9 cellular contexts compared by ENCODE assay signal in the genomic region with DNA sequence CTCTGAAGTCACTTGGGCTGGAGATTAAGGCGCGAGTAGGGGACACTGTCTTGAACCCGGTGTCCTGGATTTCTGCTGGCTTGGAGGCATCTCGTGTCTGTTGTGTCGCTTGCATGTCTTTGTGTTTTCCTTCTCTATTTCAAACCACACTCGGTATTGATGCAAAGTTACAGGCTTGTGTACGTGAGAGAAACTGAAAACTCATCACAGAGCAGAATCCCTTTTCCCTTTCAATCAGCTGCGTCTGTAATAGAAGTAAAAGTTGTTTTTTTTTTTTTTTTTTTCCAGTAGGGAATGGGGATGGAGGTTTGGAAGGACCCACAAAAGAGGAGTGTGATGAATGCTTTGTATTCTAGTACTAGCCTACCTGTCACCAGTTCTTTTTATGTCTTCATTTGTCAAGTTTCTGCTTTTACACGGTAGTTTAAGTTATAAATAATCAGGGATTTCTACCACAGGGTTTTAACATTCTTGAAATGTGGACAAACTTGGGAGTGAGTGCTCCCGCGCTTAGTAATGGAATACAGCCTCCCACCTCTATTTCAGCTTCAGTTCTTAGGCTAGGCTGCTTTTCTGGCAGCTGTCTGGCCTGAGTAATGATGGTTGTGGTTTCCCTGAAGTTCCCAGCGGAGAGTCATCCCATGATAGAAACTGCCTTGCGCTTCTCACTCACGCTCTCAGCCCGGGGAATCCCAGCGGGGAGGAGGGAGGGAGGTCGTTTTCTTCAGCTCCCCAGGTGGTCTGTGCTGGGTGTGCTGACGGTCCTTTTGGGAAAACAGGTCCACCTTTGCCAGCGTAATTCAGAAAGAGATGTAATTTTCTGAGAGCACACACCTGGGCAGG. TPM values are rescaled to one million over a fixed set of nuclear protein-coding genes. Genes with fewer than 3 reads are reported as not detected.
DNase-seq lines count a peak whose midpoint lies in the region; ATAC-seq and TF ChIP-seq lines count a peak whose summit lies in the region.
"Had no signal": no experiment of that assay in that cellular context is flagged by ENCODE, and none has a peak within 500 bp of the region (broad histone marks: within the 10 kb centered on the region; RNA-seq: fewer than 3 reads in every experiment).

No MANE protein-coding gene starts in this region.

- peak; percentile 50 for ATAC-seq in GM21619 (IDR thresholded peaks at IDR 0.05; ENCODE audit: unreplicated experiment)

- H3K4me1 ChIP-seq in HUES48 (ENCODE audit: control insufficient read depth, insufficient read depth, low read length) (peaks cover 45% of the 10 kb centered on the region), mononuclear cell (ENCODE audit: insufficient read depth, low read length) (peaks cover 43% of the 10 kb centered on the region)

- H3K4me3 ChIP-seq in HUES48 (ENCODE audit: low read depth, low read length) = peak overlapping the region; percentile 78
- H3K4me3 ChIP-seq in WERI-Rb-1 (ENCODE audit: low read depth, low read length) = peak overlapping the region; percentile 95
- H3K4me3 ChIP-seq in mononuclear cell (ENCODE audit: low read length) = peak overlapping the region; percentile 61
- H3K4me3 ChIP-seq: A549 had no signal

- peaks cover 17% of the 10 kb centered on the region for H3K27me3 ChIP-seq in HUES48 (ENCODE audit: control insufficient read depth, insufficient read depth, low read length)
- H3K27me3 ChIP-seq in WERI-Rb-1 (ENCODE audit: insufficient read depth, low read depth, severe bottlenecking) = no peaks in the 10 kb centered on the region
- H3K27me3 ChIP-seq in mononuclear cell (ENCODE audit: insufficient read depth, low read length) = peaks cover 12% of the 10 kb centered on the region

- no peaks in the 10 kb centered on the region for H3K36me3 ChIP-seq in HUES48 (ENCODE audit: control insufficient read depth, insufficient read depth, low read length)
- H3K36me3 ChIP-seq in WERI-Rb-1 = no peaks in the 10 kb centered on the region

- H3K27ac ChIP-seq in HUES48 (ENCODE audit: low read depth, low read length) = no peak overlapping the region
- peak overlapping the region; percentile 86; the same call in 1 of the 2 replicates for H3K27ac ChIP-seq in WERI-Rb-1
- peak overlapping the region; percentile 70 for H3K27ac ChIP-seq in temporal lobe (ENCODE audit: low read depth, low read length)
- H3K27ac ChIP-seq: A549 had no signal

- no peak for TF ChIP-seq CTCF in WERI-Rb-1 (IDR thresholded peaks at IDR 0.05; ENCODE audit: low read depth, low read length)

- DNase-seq in NCI-H1417 (lab: John Stamatoyannopoulos, UW) (peak; percentile 24 to 61 (median 60)), NCI-H1417 treated with DMSO at 0.1 percent for 48 hours (lab: John Stamatoyannopoulos, UW) (no peak), WERI-Rb-1 (peak; percentile 32), epidermal melanocyte (ENCODE audit: insufficient read length, low spot score) (peak; percentile 87)

- H3K9me3 ChIP-seq in HUES48 (ENCODE audit: control insufficient read depth, insufficient read depth, low read length) (no peaks in the 10 kb centered on the region), WERI-Rb-1 (ENCODE audit: severe bottlenecking) (no peaks in the 10 kb centered on the region), mononuclear cell (ENCODE audit: low read depth, low read length) (no peaks in the 10 kb centered on the region)
- H3K9me3 ChIP-seq: A549 had no signal

- H3K9ac ChIP-seq in HUES48 (ENCODE audit: low read depth, low read length) = peak overlapping the region; percentile 63; the same call in 1 of the 2 replicates

RNA-seq across cellular contexts. Expression of gene TJP2, which starts 0.8 kb away (rescaled TPM):
- total RNA-seq in mononuclear cell = 16.1 TPM
- total RNA-seq in temporal lobe = 5.9 TPM
